Comparison of ENCODE assay signal across 1 cellular context in genomic region chr16:84699712-84700517, GRCh38.
TF ChIP-seq lines count a peak whose summit lies in the region.

TSS of gene USP10 (plus strand) at chr16:84700000. CDS start at chr16:84700091, 91 bp downstream.

TF ChIP-seq in HEK293, 187 proteins besides CTCF, POLR2A, EP300 and RAD21 (continued from another document and continues in another):
- TF ChIP-seq GLI2 (tag by site-specific recombination; IDR thresholded peaks at IDR 0.05; ENCODE audit: borderline replicate concordance, low read depth) (no peak), KLF16 (tag by site-specific recombination; IDR thresholded peaks at IDR 0.05) (no peak), KLF8 (tag by site-specific recombination; IDR thresholded peaks at IDR 0.05) (no peak; the same call in 1 of the 2 replicates), SALL2 (tag by site-specific recombination; IDR thresholded peaks at IDR 0.05; ENCODE audit: borderline replicate concordance) (no peak), OSR2 (tag by site-specific recombination; IDR thresholded peaks at IDR 0.05) (no peak), ZNF133 (tag by site-specific recombination; IDR thresholded peaks at IDR 0.05) (no peak), ZNF747 (tag by site-specific recombination; IDR thresholded peaks at IDR 0.05) (no peak), ZNF785 (tag by site-specific recombination; IDR thresholded peaks at IDR 0.05) (no peak), HOXA7 (CRISPR knock-in tag; IDR thresholded peaks at IDR 0.05; ENCODE audit: borderline replicate concordance) (no peak), INSM2 (tag by site-specific recombination; IDR thresholded peaks at IDR 0.05) (no peak), ZFP37 (tag by site-specific recombination; IDR thresholded peaks at IDR 0.05) (no peak), ZBTB26 (tag by site-specific recombination; optimal IDR thresholded peaks at IDR 0.05) (peak; percentile 42), ZNF514 (tag by site-specific recombination; IDR thresholded peaks at IDR 0.05) (no peak), ZNF596 (tag by site-specific recombination; IDR thresholded peaks at IDR 0.05) (0 out of 2 replicates have a peak, but pooled peaks have one; percentile 25), SP3 (tag by site-specific recombination; IDR thresholded peaks at IDR 0.05) (no peak), ZNF544 (tag by site-specific recombination; IDR thresholded peaks at IDR 0.05) (no peak), ZNF521 (tag by site-specific recombination; IDR thresholded peaks at IDR 0.05) (no peak), ZNF354C (tag by site-specific recombination; IDR thresholded peaks at IDR 0.05; ENCODE audit: borderline replicate concordance, low read depth) (no peak), SCRT2 (tag by site-specific recombination; IDR thresholded peaks at IDR 0.05) (no peak), BCL11B (tag by site-specific recombination; IDR thresholded peaks at IDR 0.05; ENCODE audit: low read depth) (no peak), ZNF580 (tag by site-specific recombination; IDR thresholded peaks at IDR 0.05) (no peak), ZNF776 (tag by site-specific recombination; IDR thresholded peaks at IDR 0.05; ENCODE audit: borderline replicate concordance) (no peak), ZNF280D (tag by site-specific recombination; IDR thresholded peaks at IDR 0.05) (no peak), ZNF174 (tag by site-specific recombination; IDR thresholded peaks at IDR 0.05) (no peak), ZSCAN30 (tag by site-specific recombination; IDR thresholded peaks at IDR 0.05) (peak; percentile 72; the same call in 1 of the 2 replicates), ZIC2 (tag by site-specific recombination; IDR thresholded peaks at IDR 0.05) (peak; percentile 65), ZBTB8A (tag by site-specific recombination; IDR thresholded peaks at IDR 0.05) (peak; percentile 90), ZNF19 (tag by site-specific recombination; IDR thresholded peaks at IDR 0.05; ENCODE audit: low read depth) (no peak), ELK4 (IDR thresholded peaks at IDR 0.05; ENCODE audit: borderline replicate concordance, low read depth, low read length) (no peak), ZNF391 (tag by site-specific recombination; IDR thresholded peaks at IDR 0.05; ENCODE audit: borderline replicate concordance, low read depth) (no peak), ZNF155 (tag by site-specific recombination; IDR thresholded peaks at IDR 0.05) (no peak), ZNF341 (tag by site-specific recombination; IDR thresholded peaks at IDR 0.05; ENCODE audit: low read depth) (no peak), SETDB1 (IDR thresholded peaks at IDR 0.05; ENCODE audit: insufficient read length, low read length) (no peak), ZNF629 (tag by site-specific recombination; IDR thresholded peaks at IDR 0.05) (no peak), PRDM4 (tag by site-specific recombination; IDR thresholded peaks at IDR 0.05) (no peak), ZNF223 (tag by site-specific recombination; IDR thresholded peaks at IDR 0.05) (no peak), ZNF600 (tag by site-specific recombination; IDR thresholded peaks at IDR 0.05) (no peak), KLF9 (tag by site-specific recombination; IDR thresholded peaks at IDR 0.05; ENCODE audit: low read depth) (peak; percentile 58; the same call in 1 of the 2 replicates), ATF2 (tag by site-specific recombination; IDR thresholded peaks at IDR 0.05; ENCODE audit: low read depth) (no peak), GLIS2 (tag by site-specific recombination; IDR thresholded peaks at IDR 0.05) (peak; percentile 72), KLF1 (tag by site-specific recombination; IDR thresholded peaks at IDR 0.05) (peak; percentile 57), ZNF548 (tag by site-specific recombination; IDR thresholded peaks at IDR 0.05) (no peak), ZNF24 (tag by site-specific recombination; IDR thresholded peaks at IDR 0.05) (peak; percentile 21; the same call in 1 of the 2 replicates), ZBTB7A (tag by site-specific recombination; IDR thresholded peaks at IDR 0.05; ENCODE audit: low read depth) (no peak), ZSCAN18 (tag by site-specific recombination; IDR thresholded peaks at IDR 0.05) (no peak), TSHZ1 (tag by site-specific recombination; IDR thresholded peaks at IDR 0.05; ENCODE audit: borderline replicate concordance) (no peak), TCF7L2 (IDR thresholded peaks at IDR 0.05; ENCODE audit: borderline replicate concordance, low read depth, low read length) (no peak), ZNF121 (tag by site-specific recombination; IDR thresholded peaks at IDR 0.05) (no peak), FEZF1 (tag by site-specific recombination; IDR thresholded peaks at IDR 0.05) (no peak), RBAK (tag by site-specific recombination; IDR thresholded peaks at IDR 0.05) (no peak), ZNF692 (tag by site-specific recombination; IDR thresholded peaks at IDR 0.05) (peak; percentile 67; the same call in 1 of the 2 replicates)
